In genomic region chr5:173645897-173646574, GRCh38 we compare ENCODE assay signal across 16 cellular contexts. TPM values are rescaled to one million over a fixed set of nuclear protein-coding genes. Genes with fewer than 3 reads are reported as not detected.
DNase-seq lines count a peak whose midpoint lies in the region; ATAC-seq and TF ChIP-seq lines count a peak whose summit lies in the region.
"Had no signal": no experiment of that assay in that cellular context is flagged by ENCODE, and none has a peak within 500 bp of the region (broad histone marks: within the 10 kb centered on the region; RNA-seq: fewer than 3 reads in every experiment).

No MANE protein-coding gene starts in this region.

- H3K4me2 ChIP-seq in neural progenitor cell, result no peak overlapping the region

- H3K9me3 ChIP-seq in Caco-2 (no peaks in the 10 kb centered on the region), neural progenitor cell (ENCODE audit: low read depth) (no peaks in the 10 kb centered on the region)
- H3K9me3 ChIP-seq: BLaER1 treated with 17β-estradiol and CSF1 and Interleukin-3, amounts not matched to agents 10 nM and 100 nM had no signal

- H3K4me3 Mint-ChIP-seq in Caco-2 (ENCODE audit: unreplicated experiment), result no peak overlapping the region
- H3K4me3 Mint-ChIP-seq in neural progenitor cell, result no peak overlapping the region
- H3K4me3 Mint-ChIP-seq in activated CD8-positive, alpha-beta T cell treated with anti-CD3 and anti-CD28 coated beads, Interleukin-2, amount 10 ng/mL, durations not matched to agents 7 days and 5 days, result no peak overlapping the region
- H3K4me3 Mint-ChIP-seq: activated naive CD8-positive, alpha-beta T cell treated with anti-CD3 and anti-CD28 coated beads, Interleukin-2, amount 10 ng/mL, durations not matched to agents 7 days and 5 days; neural crest cell had no signal

- no peak for ATAC-seq in activated CD8-positive, alpha-beta T cell treated with anti-CD3 and anti-CD28 coated beads, Interleukin-2, amount 10 ng/mL, durations not matched to agents 7 days and 5 days

- no peaks in the 10 kb centered on the region for H3K36me3 ChIP-seq in Caco-2 (ENCODE audit: control insufficient read depth, insufficient read depth, low read length)
- H3K36me3 ChIP-seq in neural progenitor cell, result no peaks in the 10 kb centered on the region
- H3K36me3 ChIP-seq: BLaER1 treated with 17β-estradiol and CSF1 and Interleukin-3, amounts not matched to agents 10 nM and 100 nM had no signal

- H4K20me1 ChIP-seq in neural progenitor cell (ENCODE audit: low read depth), result no peaks in the 10 kb centered on the region
- H4K20me1 ChIP-seq: BLaER1 treated with 17β-estradiol and CSF1 and Interleukin-3, amounts not matched to agents 10 nM and 100 nM had no signal

- H3K4me1 Mint-ChIP-seq in Caco-2 (ENCODE audit: low read depth, unreplicated experiment), result peaks cover 20% of the 10 kb centered on the region
- peaks cover 49% of the 10 kb centered on the region for H3K4me1 Mint-ChIP-seq in neural progenitor cell
- no peaks in the 10 kb centered on the region for H3K4me1 Mint-ChIP-seq in activated CD8-positive, alpha-beta T cell treated with anti-CD3 and anti-CD28 coated beads, Interleukin-2, amount 10 ng/mL, durations not matched to agents 7 days and 5 days (ENCODE audit: low read depth)
- H3K4me1 Mint-ChIP-seq: activated naive CD8-positive, alpha-beta T cell treated with anti-CD3 and anti-CD28 coated beads, Interleukin-2, amount 10 ng/mL, durations not matched to agents 7 days and 5 days had no signal

- H3K9ac ChIP-seq in neural progenitor cell, result no peak overlapping the region
- H3K9ac ChIP-seq: BLaER1 treated with 17β-estradiol and CSF1 and Interleukin-3, amounts not matched to agents 10 nM and 100 nM had no signal

- H3K9me3 Mint-ChIP-seq in Caco-2 (ENCODE audit: unreplicated experiment) (peaks cover 8% of the 10 kb centered on the region), neural progenitor cell (no peaks in the 10 kb centered on the region)
- H3K9me3 Mint-ChIP-seq in activated CD8-positive, alpha-beta T cell treated with anti-CD3 and anti-CD28 coated beads, Interleukin-2, amount 10 ng/mL, durations not matched to agents 7 days and 5 days (ENCODE audit: insufficient read depth), result no peaks in the 10 kb centered on the region
- H3K9me3 Mint-ChIP-seq: activated naive CD8-positive, alpha-beta T cell treated with anti-CD3 and anti-CD28 coated beads, Interleukin-2, amount 10 ng/mL, durations not matched to agents 7 days and 5 days had no signal

- DNase-seq in Caco-2, result peak in 1 of 2 experiments; percentile 36
- peak; percentile 37 for DNase-seq in SKM-1 treated with dmso at 0.1 percent for 144 hours (lab: John Stamatoyannopoulos, UW; ENCODE audit: unreplicated experiment)
- peak; percentile 7 for DNase-seq in iris pigment epithelial cell (ENCODE audit: low read depth)
- no peak for DNase-seq in neural progenitor cell (ENCODE audit: low spot score)
- no peak for DNase-seq in stimulated activated CD4-positive, alpha-beta T cell treated with anti-CD3 and anti-CD28 coated beads, Interleukin-12 subunit alpha, Interleukin-12 subunit beta, amount 100 ng/mL, for 4 hours
- no peak for DNase-seq in HK-2 (ENCODE audit: unreplicated experiment)
- DNase-seq in HEK293T (ENCODE audit: extremely low spot score), result no peak
- DNase-seq in activated CD8-positive, alpha-beta T cell treated with anti-CD3 and anti-CD28 coated beads, Interleukin-2, amount 10 ng/mL, durations not matched to agents 7 days and 5 days, result no peak
- DNase-seq: activated CD4-positive, CD25-positive, alpha-beta regulatory T cell treated with anti-CD3 and anti-CD28 coated beads, Interleukin-2, amount 50 U/mL, for 72 hours; activated naive CD8-positive, alpha-beta T cell treated with anti-CD3 and anti-CD28 coated beads, Interleukin-2, amount 10 ng/mL, durations not matched to agents 7 days and 5 days; foreskin fibroblast; NCI-H1436 treated with DMSO at 0.1 percent for 48 hours; NCI-H2171 treated with DMSO at 0.1 percent for 48 hours; NCI-H69 had no signal

- TF ChIP-seq CTCF in Caco-2 (IDR thresholded peaks at IDR 0.05; ENCODE audit: insufficient read depth in 1 of 2, low read depth in 1 of 2, low read length in 1 of 2, severe bottlenecking in 1 of 2, unreplicated experiment in 1 of 2) (no peak), neural progenitor cell (IDR thresholded peaks at IDR 0.05) (no peak)

- H2AFZ ChIP-seq in neural progenitor cell (replicated peaks), result no peak overlapping the region

- BruUV-seq in Caco-2 (replicated peaks; lab: Mats Ljungman, UMichigan), result no TSS peak

- peak overlapping the region; percentile 89 for H3K27ac Mint-ChIP-seq in Caco-2 (ENCODE audit: unreplicated experiment)
- H3K27ac Mint-ChIP-seq in neural progenitor cell, result peak overlapping the region; percentile 70
- H3K27ac Mint-ChIP-seq in activated CD8-positive, alpha-beta T cell treated with anti-CD3 and anti-CD28 coated beads, Interleukin-2, amount 10 ng/mL, durations not matched to agents 7 days and 5 days, result no peak overlapping the region
- H3K27ac Mint-ChIP-seq: activated naive CD8-positive, alpha-beta T cell treated with anti-CD3 and anti-CD28 coated beads, Interleukin-2, amount 10 ng/mL, durations not matched to agents 7 days and 5 days had no signal

- no peak overlapping the region for H3K27ac ChIP-seq in neural progenitor cell
- H3K27ac ChIP-seq: BLaER1 treated with 17β-estradiol and CSF1 and Interleukin-3, amounts not matched to agents 10 nM and 100 nM had no signal

- no peaks in the 10 kb centered on the region for H3K79me2 ChIP-seq in neural progenitor cell (ENCODE audit: low read depth)

- no peaks in the 10 kb centered on the region for H3K36me3 Mint-ChIP-seq in Caco-2 (ENCODE audit: insufficient read depth, unreplicated experiment)
- no peaks in the 10 kb centered on the region for H3K36me3 Mint-ChIP-seq in neural progenitor cell
- no peaks in the 10 kb centered on the region for H3K36me3 Mint-ChIP-seq in activated CD8-positive, alpha-beta T cell treated with anti-CD3 and anti-CD28 coated beads, Interleukin-2, amount 10 ng/mL, durations not matched to agents 7 days and 5 days (ENCODE audit: low read depth)
- H3K36me3 Mint-ChIP-seq: activated naive CD8-positive, alpha-beta T cell treated with anti-CD3 and anti-CD28 coated beads, Interleukin-2, amount 10 ng/mL, durations not matched to agents 7 days and 5 days had no signal

- H3K27me3 ChIP-seq in Caco-2 (replicated peaks; ENCODE audit: control insufficient read depth, insufficient read depth, low read length) (no peaks in the 10 kb centered on the region), neural progenitor cell (no peaks in the 10 kb centered on the region)
- H3K27me3 ChIP-seq: BLaER1 treated with 17β-estradiol and CSF1 and Interleukin-3, amounts not matched to agents 10 nM and 100 nM had no signal

- no peaks in the 10 kb centered on the region for H3F3A ChIP-seq in neural progenitor cell (ENCODE audit: low read depth)

- H3K27me3 Mint-ChIP-seq in Caco-2 (ENCODE audit: insufficient read depth, unreplicated experiment) (no peaks in the 10 kb centered on the region), neural progenitor cell (ENCODE audit: insufficient read depth, low read depth) (peaks cover 12% of the 10 kb centered on the region)
- peaks cover 12% of the 10 kb centered on the region for H3K27me3 Mint-ChIP-seq in activated CD8-positive, alpha-beta T cell treated with anti-CD3 and anti-CD28 coated beads, Interleukin-2, amount 10 ng/mL, durations not matched to agents 7 days and 5 days (ENCODE audit: low read depth)

- intact Hi-C loops in Caco-2 (cut with micrococcal nuclease; ENCODE audit: unreplicated experiment), result no loop called here

- POLR2A ChIA-PET in Caco-2 (lab: Charles Lee) (interaction anchor here (1.2 kb wide), 2 partner anchors 242 to 327 kb away, joined by 4 to 9 read pairs; partner anchors contain the start of gene CPEB4), HEK293T (lab: Yijun Ruan, JAX) (interaction anchor here (0.8 kb wide), 1 partner anchor 272 kb away, joined by 3 read pairs; no protein-coding TSS in a partner anchor)
- POLR2A ChIA-PET in activated CD8-positive, alpha-beta T cell treated with anti-CD3 and anti-CD28 coated beads, Interleukin-2, amount 10 ng/mL, durations not matched to agents 7 days and 5 days (lab: Charles Lee), result no interaction called here

- CTCF ChIA-PET in Caco-2 (lab: Charles Lee), result interaction anchor here (0.8 kb wide), 2 partner anchors 178 to 327 kb away, joined by 3 to 4 read pairs; no protein-coding TSS in a partner anchor
- CTCF ChIA-PET in HEK293T (lab: Yijun Ruan, JAX), result no interaction called here
- CTCF ChIA-PET in activated CD8-positive, alpha-beta T cell treated with anti-CD3 and anti-CD28 coated beads, Interleukin-2, amount 10 ng/mL, durations not matched to agents 7 days and 5 days (lab: Charles Lee), result interaction anchor here (1.5 kb wide), 1 partner anchor 30 kb away, joined by 4 read pairs; the partner anchor contains the start of gene BOD1

- H3K4me3 ChIP-seq in Caco-2 (ENCODE audit: low read depth, low read length) (no peak overlapping the region), neural progenitor cell (no peak overlapping the region)
- H3K4me3 ChIP-seq: BLaER1 treated with 17β-estradiol and CSF1 and Interleukin-3, amounts not matched to agents 10 nM and 100 nM had no signal

- H3K4me1 ChIP-seq in Caco-2, result peaks cover 26% of the 10 kb centered on the region
- H3K4me1 ChIP-seq in neural progenitor cell, result peaks cover 15% of the 10 kb centered on the region

TF ChIP-seq in HEK293T, 16 proteins besides CTCF, POLR2A, EP300 and RAD21 (continues in another document):
- TF ChIP-seq HDGF (IDR thresholded peaks at IDR 0.05; ENCODE audit: borderline replicate concordance), result no peak
- TF ChIP-seq FOXK2 (IDR thresholded peaks at IDR 0.05), result no peak
- no peak for TF ChIP-seq SP1 (IDR thresholded peaks at IDR 0.05)
- no peak for TF ChIP-seq ELF4 (IDR thresholded peaks at IDR 0.05)
- no peak for TF ChIP-seq FOXM1 (IDR thresholded peaks at IDR 0.05; ENCODE audit: borderline replicate concordance)
- no peak for TF ChIP-seq ARNT (IDR thresholded peaks at IDR 0.05)
- TF ChIP-seq ZNF384 (IDR thresholded peaks at IDR 0.05), result no peak
- TF ChIP-seq TARDBP (IDR thresholded peaks at IDR 0.05), result no peak
- TF ChIP-seq CTBP1 (IDR thresholded peaks at IDR 0.05; ENCODE audit: borderline replicate concordance), result no peak
- TF ChIP-seq SUZ12 (IDR thresholded peaks at IDR 0.05), result no peak
- TF ChIP-seq L3MBTL2 (conservative IDR thresholded peaks at IDR 0.05), result no peak
- no peak for TF ChIP-seq LEF1 (IDR thresholded peaks at IDR 0.05; ENCODE audit: borderline replicate concordance)
- TF ChIP-seq BHLHE40 (IDR thresholded peaks at IDR 0.05; ENCODE audit: borderline replicate concordance), result no peak

RNA-seq across cellular contexts. Expression of gene BOD1, which starts 29.6 kb away (rescaled TPM):
- total RNA-seq in Caco-2 (2022), result 111 and 120 TPM in 2 replicates
- 144 and 175 TPM in 2 replicates for total RNA-seq in neural progenitor cell (ENCODE audit: low replicate concordance)
- total RNA-seq in activated CD8-positive, alpha-beta T cell treated with anti-CD3 and anti-CD28 coated beads, Interleukin-2, amount 10 ng/mL, durations not matched to agents 7 days and 5 days, result 10 to 100 TPM; 14.0 to 20.3 TPM

Comparison
In these comparisons a context has a peak if more than half of its experiments do, and no peak if none do; other contexts are left out.
1. DNase-seq: peak in SKM-1 treated with dmso at 0.1 percent for 144 hours (single experiment) and iris pigment epithelial cell (single experiment); none in neural progenitor cell (single experiment), stimulated activated CD4-positive, alpha-beta T cell treated with anti-CD3 and anti-CD28 coated beads, Interleukin-12 subunit alpha, Interleukin-12 subunit beta, amount 100 ng/mL, for 4 hours (single experiment), HK-2 (single experiment), HEK293T (single experiment) and activated CD8-positive, alpha-beta T cell treated with anti-CD3 and anti-CD28 coated beads, Interleukin-2, amount 10 ng/mL, durations not matched to agents 7 days and 5 days (single experiment).